ENCODE assay signal across 11 cellular contexts in genomic region chr12:89783321-89784060, GRCh38.
DNase-seq lines count a peak whose midpoint lies in the region; ATAC-seq, FAIRE-seq and TF ChIP-seq lines count a peak whose summit lies in the region.
"Had no signal": no experiment of that assay in that cellular context is flagged by ENCODE, and none has a peak within 500 bp of the region (broad histone marks: within the 10 kb centered on the region; RNA-seq: fewer than 3 reads in every experiment).

No MANE protein-coding gene starts in this region.

- peak overlapping the region; percentile 10 for H3K27ac ChIP-seq in GM23248
- H3K27ac ChIP-seq in CD8-positive, alpha-beta memory T cell (ENCODE audit: low read depth, low read length), result no peak overlapping the region
- H3K27ac ChIP-seq in small intestine (ENCODE audit: low read depth in 1 of 2, low read length in 1 of 2), result peak overlapping the region in 1 of 2 donors; percentile 65

- H3K36me3 ChIP-seq in GM23248 (ENCODE audit: low read depth) (no peaks in the 10 kb centered on the region), small intestine (ENCODE audit: control insufficient read depth in 2 of 2, insufficient read depth in 2 of 2, low read length in 2 of 2) (no peaks in the 10 kb centered on the region)
- no peaks in the 10 kb centered on the region for H3K36me3 ChIP-seq in CD8-positive, alpha-beta memory T cell (ENCODE audit: insufficient read depth, low read length)

- peaks cover 1 to 16% (median 10%) of the 10 kb centered on the region in 3 donors for H3K4me1 Mint-ChIP-seq in CD8-positive, alpha-beta memory T cell

- POLR2A ChIA-PET in CD8-positive, alpha-beta memory T cell (lab: Charles Lee), result no interaction called here

- peaks cover 0 to 27% (median 0%) of the 10 kb centered on the region in 3 donors for H3K36me3 Mint-ChIP-seq in CD8-positive, alpha-beta memory T cell

- no peaks in the 10 kb centered on the region for H3K79me2 ChIP-seq in GM23248 (ENCODE audit: insufficient read depth)

- H3K4me2 ChIP-seq in GM23248 (ENCODE audit: unreplicated experiment), result peak overlapping the region; percentile 63

- H3K9me3 Mint-ChIP-seq in CD8-positive, alpha-beta memory T cell, result peaks cover 6 to 18% (median 13%) of the 10 kb centered on the region in 5 donors

- H2AFZ ChIP-seq in GM23248, result peak overlapping the region; percentile 30

- peaks cover 0 to 1% of the 10 kb centered on the region in 2 donors for H3K27me3 Mint-ChIP-seq in CD8-positive, alpha-beta memory T cell

- H3K9ac ChIP-seq in GM23248, result no peak overlapping the region

- FAIRE-seq in small intestine (lab: Jason Lieb, UNC), result no peak

- CTCF ChIA-PET in CD8-positive, alpha-beta memory T cell (lab: Charles Lee), result no interaction called here

- ATAC-seq in HG03442 (IDR thresholded peaks at IDR 0.05; ENCODE audit: unreplicated experiment) (no peak), GM18858 (IDR thresholded peaks at IDR 0.05; ENCODE audit: unreplicated experiment) (no peak)

- in situ Hi-C loops in GM23248 (cut with MboI), result no loop called here

- H3K9me2 ChIP-seq in GM23248 (ENCODE audit: insufficient read depth), result no peaks in the 10 kb centered on the region

- no peak for TF ChIP-seq CTCF in fibroblast of pulmonary artery (IDR thresholded peaks at IDR 0.05; ENCODE audit: low read length, missing control alignments)

- no peaks in the 10 kb centered on the region for H3K27me3 ChIP-seq in GM23248 (replicated peaks; ENCODE audit: insufficient read depth)
- H3K27me3 ChIP-seq in CD8-positive, alpha-beta memory T cell (ENCODE audit: insufficient read depth, low read length, poor library complexity, severe bottlenecking), result no peaks in the 10 kb centered on the region
- H3K27me3 ChIP-seq in small intestine (ENCODE audit: control insufficient read depth in 2 of 2, insufficient read depth in 2 of 2, low read length in 2 of 2), result no peaks in the 10 kb centered on the region

- H3K4me3 ChIP-seq in GM23248, result no peak overlapping the region; the same call in 1 of the 2 replicates
- no peak overlapping the region for H3K4me3 ChIP-seq in fibroblast of pulmonary artery (replicated peaks; ENCODE audit: low read depth, low read length)
- no peak overlapping the region for H3K4me3 ChIP-seq in CD8-positive, alpha-beta memory T cell (ENCODE audit: low read length)
- H3K4me3 ChIP-seq in small intestine (ENCODE audit: low read depth in 1 of 2, low read length in 2 of 2), result no peak overlapping the region

- DNase-seq in GM23248 (peak; percentile 78), NCI-H446 treated with DMSO at 0.1 percent for 48 hours (lab: John Stamatoyannopoulos, UW) (peak; percentile 53), fibroblast of pulmonary artery (ENCODE audit: low read depth) (peak; percentile 57), pons (ENCODE audit: low spot score) (peak; percentile 19), small intestine (no peak)
- no peak for DNase-seq in CD8-positive, alpha-beta memory T cell
- DNase-seq: activated CD4-positive, alpha-beta T cell treated with anti-CD3 and anti-CD28 coated beads for 4 hours; cerebellar nuclear complex; NCI-H2029 had no signal

- H3F3A ChIP-seq in GM23248 (ENCODE audit: insufficient read depth), result peaks cover 22% of the 10 kb centered on the region

- H3K4me1 ChIP-seq in GM23248 (ENCODE audit: insufficient read depth) (peaks cover 14% of the 10 kb centered on the region), small intestine (ENCODE audit: control insufficient read depth in 2 of 2, insufficient read depth in 1 of 2, low read depth in 1 of 2, low read length in 1 of 2) (no peaks in the 10 kb centered on the region)
- no peaks in the 10 kb centered on the region for H3K4me1 ChIP-seq in CD8-positive, alpha-beta memory T cell (ENCODE audit: insufficient read depth, low read length)

- H3K9me3 ChIP-seq in GM23248 (ENCODE audit: low read depth) (no peaks in the 10 kb centered on the region), small intestine (ENCODE audit: control insufficient read depth, low read depth) (no peaks in the 10 kb centered on the region)
- H3K9me3 ChIP-seq in CD8-positive, alpha-beta memory T cell (ENCODE audit: low read length), result no peaks in the 10 kb centered on the region

- 4 to 7% methylated on average over 4 of the region's 4 CpGs for WGBS in GM23248 (ENCODE audit: low coverage in 1 of 2, low lambda C conversion rate in 2 of 2, missing lambda C conversion rate in 2 of 2), 2 experiments
- 40 to 59% (median 48%) methylated on average over 4 of the region's 4 CpGs for WGBS in small intestine, 3 donors

- no peak overlapping the region for H3K4me3 Mint-ChIP-seq in CD8-positive, alpha-beta memory T cell

- no peaks in the 10 kb centered on the region for H4K20me1 ChIP-seq in GM23248 (ENCODE audit: insufficient read depth)

- H3K27ac Mint-ChIP-seq in CD8-positive, alpha-beta memory T cell, result peak overlapping the region in 1 of 8 donors; percentile 3

Comparison
In these comparisons a context has a peak if more than half of its experiments do, and no peak if none do; other contexts are left out.
1. DNase-seq: peak in GM23248 (single experiment), NCI-H446 treated with DMSO at 0.1 percent for 48 hours (single experiment), fibroblast of pulmonary artery (single experiment) and pons (single experiment); none in CD8-positive, alpha-beta memory T cell (0 of 5) and small intestine (single experiment).